Comparison of ENCODE assay signal across 22 cellular contexts in genomic region chr12:132075714-132076553, GRCh38.
DNase-seq lines count a peak whose midpoint lies in the region; ATAC-seq, FAIRE-seq and TF ChIP-seq lines count a peak whose summit lies in the region.
"Had no signal": no experiment of that assay in that cellular context is flagged by ENCODE, and none has a peak within 500 bp of the region (broad histone marks: within the 10 kb centered on the region; RNA-seq: fewer than 3 reads in every experiment).

No MANE protein-coding gene starts in this region.

- TF ChIP-seq CTCF in WTC11 (IDR thresholded peaks at IDR 0.05) (no peak), spleen (IDR thresholded peaks at IDR 0.05 in 8 of 11, conservative IDR thresholded peaks at IDR 0.05 in 3 of 11) (no peak)

- H3K9me3 ChIP-seq in spleen: no peaks in the 10 kb centered on the region
- H3K9me3 ChIP-seq: A549, BE2C, MG63, SJCRH30 had no signal

- H3K36me3 Mint-ChIP-seq in activated naive CD4-positive, alpha-beta T cell treated with anti-CD3 and anti-CD28 coated beads, Interleukin-2, amount 10 ng/mL, durations not matched to agents 7 days and 5 days: peaks cover 46% of the 10 kb centered on the region
- H3K36me3 Mint-ChIP-seq in WTC11: peaks cover 67% of the 10 kb centered on the region

- no peak overlapping the region for H3K4me3 Mint-ChIP-seq in activated naive CD4-positive, alpha-beta T cell treated with anti-CD3 and anti-CD28 coated beads, Interleukin-2, amount 10 ng/mL, durations not matched to agents 7 days and 5 days
- H3K4me3 Mint-ChIP-seq in WTC11: no peak overlapping the region
- H3K4me3 Mint-ChIP-seq: CD4-positive, CD25-positive, alpha-beta regulatory T cell; HFFc6 had no signal

- no peak for DNase-seq in activated naive CD4-positive, alpha-beta T cell treated with anti-CD3 and anti-CD28 coated beads, Interleukin-2, amount 10 ng/mL, durations not matched to agents 7 days and 5 days
- no peak for DNase-seq in activated naive CD4-positive, alpha-beta T cell treated with anti-CD3 and anti-CD28 coated beads, Interleukin-2, amount 50 U/mL, for 16 hours
- DNase-seq in WTC11 (ENCODE audit: low spot score): no peak
- peak; percentile 14 for DNase-seq in fibroblast of peridontal ligament (ENCODE audit: extremely low read depth)
- peak; percentile 45 for DNase-seq in spleen
- DNase-seq in stimulated activated CD4-positive, alpha-beta T cell treated with anti-CD3 and anti-CD28 coated beads, Interleukin-4, amount 100 ng/mL, for 1 hour: no peak
- DNase-seq in GM19239 (ENCODE audit: insufficient read length, low spot score): no peak
- DNase-seq: BE2C; CD4-positive, CD25-positive, alpha-beta regulatory T cell; DMS79; HFFc6; MG63; NCI-H187; NCI-H446 treated with DMSO at 0.1 percent for 48 hours; NCI-H526 treated with DMSO at 0.1 percent for 48 hours; SJCRH30 had no signal

- no peaks in the 10 kb centered on the region for H3K4me1 Mint-ChIP-seq in activated naive CD4-positive, alpha-beta T cell treated with anti-CD3 and anti-CD28 coated beads, Interleukin-2, amount 10 ng/mL, durations not matched to agents 7 days and 5 days
- H3K4me1 Mint-ChIP-seq in WTC11: no peaks in the 10 kb centered on the region

- H3K36me3 ChIP-seq in spleen: peaks cover 5 to 97% (median 62%) of the 10 kb centered on the region in 6 donors

- CTCF ChIA-PET in activated naive CD4-positive, alpha-beta T cell treated with anti-CD3 and anti-CD28 coated beads, Interleukin-2, amount 10 ng/mL, durations not matched to agents 7 days and 5 days (lab: Charles Lee): no interaction called here
- CTCF ChIA-PET in WTC11 (lab: Charles Lee): no interaction called here

- ATAC-seq in WTC11: no peak
- ATAC-seq in HG02938 (IDR thresholded peaks at IDR 0.05; ENCODE audit: unreplicated experiment): no peak
- ATAC-seq: HepG2, K562 had no signal

- TF ChIP-seq POLR2A in spleen (IDR thresholded peaks at IDR 0.05): no peak

- intact Hi-C loops in spleen (cut with DNase I; ENCODE audit: low total_unique reads): no loop called here

- H3K4me3 ChIP-seq in spleen: no peak overlapping the region
- H3K4me3 ChIP-seq: A549, K562, MG63, SJCRH30 had no signal

- peak overlapping the region; percentile 37 for H3K27ac Mint-ChIP-seq in activated naive CD4-positive, alpha-beta T cell treated with anti-CD3 and anti-CD28 coated beads, Interleukin-2, amount 10 ng/mL, durations not matched to agents 7 days and 5 days
- H3K27ac Mint-ChIP-seq in WTC11: peak overlapping the region; percentile 51
- H3K27ac Mint-ChIP-seq: CD4-positive, CD25-positive, alpha-beta regulatory T cell; HFFc6 had no signal

- WGBS in spleen, 5 donors: 91 to 98% (median 95%) methylated on average over 16 of the region's 16 CpGs

- no peaks in the 10 kb centered on the region for H3K27me3 Mint-ChIP-seq in activated naive CD4-positive, alpha-beta T cell treated with anti-CD3 and anti-CD28 coated beads, Interleukin-2, amount 10 ng/mL, durations not matched to agents 7 days and 5 days
- H3K27me3 Mint-ChIP-seq in WTC11 (ENCODE audit: low read depth): no peaks in the 10 kb centered on the region
- H3K27me3 Mint-ChIP-seq: CD4-positive, CD25-positive, alpha-beta regulatory T cell had no signal

- H3K27me3 ChIP-seq in spleen (replicated peaks in 1 of 7): no peaks in the 10 kb centered on the region
- H3K27me3 ChIP-seq: BE2C, MG63, SJCRH30 had no signal

- peaks cover 0 to 27% (median 9%) of the 10 kb centered on the region in 6 donors for H3K4me1 ChIP-seq in spleen
- H3K4me1 ChIP-seq: A549, BE2C, SJCRH30 had no signal

- no peak for FAIRE-seq in GM19239 (lab: Jason Lieb, UNC)
- FAIRE-seq: A549, HepG2, K562, RCC 7860 had no signal

- POLR2A ChIA-PET in WTC11 (lab: Charles Lee): no interaction called here

- H3K9me3 Mint-ChIP-seq in activated naive CD4-positive, alpha-beta T cell treated with anti-CD3 and anti-CD28 coated beads, Interleukin-2, amount 10 ng/mL, durations not matched to agents 7 days and 5 days: no peaks in the 10 kb centered on the region
- H3K9me3 Mint-ChIP-seq in WTC11: no peaks in the 10 kb centered on the region
- H3K9me3 Mint-ChIP-seq: CD4-positive, CD25-positive, alpha-beta regulatory T cell; HFFc6 had no signal

- no peak overlapping the region for H3K27ac ChIP-seq in spleen
- H3K27ac ChIP-seq: A549, HL-60, SJCRH30 had no signal

TF ChIP-seq in WTC11, 78 proteins besides CTCF, POLR2A, EP300 and RAD21:
- TF ChIP-seq HMGA2 (CRISPR knock-in tag; IDR thresholded peaks at IDR 0.05) (no peak), EMX1 (CRISPR knock-in tag; IDR thresholded peaks at IDR 0.05) (no peak), NFYB (CRISPR knock-in tag; conservative IDR thresholded peaks at IDR 0.05; ENCODE audit: low read depth) (no peak), SOX15 (CRISPR knock-in tag; IDR thresholded peaks at IDR 0.05) (no peak), FOXK1 (CRISPR knock-in tag; IDR thresholded peaks at IDR 0.05) (no peak)
- TF ChIP-seq, protein P1, sequence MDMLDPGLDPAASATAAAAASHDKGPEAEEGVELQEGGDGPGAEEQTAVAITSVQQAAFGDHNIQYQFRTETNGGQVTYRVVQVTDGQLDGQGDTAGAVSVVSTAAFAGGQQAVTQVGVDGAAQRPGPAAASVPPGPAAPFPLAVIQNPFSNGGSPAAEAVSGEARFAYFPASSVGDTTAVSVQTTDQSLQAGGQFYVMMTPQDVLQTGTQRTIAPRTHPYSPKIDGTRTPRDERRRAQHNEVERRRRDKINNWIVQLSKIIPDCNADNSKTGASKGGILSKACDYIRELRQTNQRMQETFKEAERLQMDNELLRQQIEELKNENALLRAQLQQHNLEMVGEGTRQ (CRISPR knock-in tag; IDR thresholded peaks at IDR 0.05): no peak

Comparison
In these comparisons a context has a peak if more than half of its experiments do, and no peak if none do; other contexts are left out.
1. DNase-seq: peak in fibroblast of peridontal ligament (single experiment) and spleen (single experiment); none in activated naive CD4-positive, alpha-beta T cell treated with anti-CD3 and anti-CD28 coated beads, Interleukin-2, amount 10 ng/mL, durations not matched to agents 7 days and 5 days (single experiment), activated naive CD4-positive, alpha-beta T cell treated with anti-CD3 and anti-CD28 coated beads, Interleukin-2, amount 50 U/mL, for 16 hours (single experiment), WTC11 (single experiment), stimulated activated CD4-positive, alpha-beta T cell treated with anti-CD3 and anti-CD28 coated beads, Interleukin-4, amount 100 ng/mL, for 1 hour (single experiment) and GM19239 (single experiment).